8 cellular contexts compared by ENCODE assay signal in the genomic region with DNA sequence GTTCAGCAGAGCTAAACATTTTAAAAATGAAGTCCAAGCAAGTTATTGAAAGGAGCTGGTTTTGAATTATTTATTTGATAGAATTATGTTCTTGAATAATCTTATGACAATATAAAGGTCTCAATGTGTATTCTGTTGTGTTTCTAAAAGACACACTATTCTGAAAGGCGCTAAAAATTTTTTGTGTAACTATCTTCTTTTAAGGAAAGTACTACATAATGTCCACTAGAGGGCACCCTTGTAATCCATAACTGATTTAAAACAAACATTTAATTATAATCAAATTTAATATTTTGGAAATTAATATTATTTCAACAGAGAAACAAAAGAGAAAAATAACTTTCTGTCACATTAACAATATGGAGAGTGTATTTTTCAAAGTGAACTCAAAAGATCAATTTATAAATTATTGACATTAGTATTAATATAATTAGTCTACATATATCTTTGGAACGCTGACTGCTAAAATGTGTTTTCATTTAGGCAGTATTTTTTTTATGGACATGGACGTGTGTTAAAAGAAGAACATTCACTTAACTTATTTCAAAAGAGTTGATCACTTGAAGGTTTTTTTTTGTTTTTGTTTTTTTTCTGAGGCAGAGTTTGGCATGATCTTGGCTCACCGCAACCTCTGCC.
A peak's percentile ranks its signal among the peaks of the same experiment; 100 is the strongest.
DNase-seq lines count a peak whose midpoint lies in the region; ATAC-seq and TF ChIP-seq lines count a peak whose summit lies in the region.

No MANE protein-coding gene starts in this region.

- 68 to 71% (median 69%) methylated on average over 4 of the region's 4 CpGs for WGBS in heart left ventricle, 4 donors

- no peak overlapping the region for H3K27ac ChIP-seq in heart left ventricle

- DNase-seq in heart left ventricle (no peak), left cardiac atrium (no peak), NCI-H1105 (lab: John Stamatoyannopoulos, UW) (peak; percentile 43), amniotic epithelial cell (ENCODE audit: low read depth) (peak; percentile 29), left lobe of liver (ENCODE audit: low spot score) (no peak), epidermal melanocyte (ENCODE audit: insufficient read length, low spot score) (no peak), mucosa of descending colon (no peak), hepatic stellate cell (ENCODE audit: low spot score) (no peak)

- H3K4me1 ChIP-seq in heart left ventricle (no peaks in the 10 kb centered on the region), mucosa of descending colon (ENCODE audit: low read depth) (no peaks in the 10 kb centered on the region)

- no peak for ATAC-seq in heart left ventricle
- ATAC-seq in left cardiac atrium = no peak
- peak; percentile 55 for ATAC-seq in left lobe of liver
- no peak for ATAC-seq in mucosa of descending colon

- H3K4me3 ChIP-seq in heart left ventricle (no peak overlapping the region), mucosa of descending colon (no peak overlapping the region)

- TF ChIP-seq POLR2A in heart left ventricle (IDR thresholded peaks at IDR 0.05) = no peak

- peaks cover 0 to 2% (median 0%) of the 10 kb centered on the region in 9 donors for H3K36me3 ChIP-seq in heart left ventricle
- H3K36me3 ChIP-seq in mucosa of descending colon (ENCODE audit: low read depth) = no peaks in the 10 kb centered on the region

- H3K9me3 ChIP-seq in heart left ventricle (no peaks in the 10 kb centered on the region), mucosa of descending colon (no peaks in the 10 kb centered on the region)

- intact Hi-C loops in heart left ventricle (cut with DNase I) = loop anchor here in 8 of 10 donors (5.0 to 10.0 kb wide), 6 partner anchors 338 to 938 kb away; no protein-coding TSS in a partner anchor
- intact Hi-C loops in left cardiac atrium (cut with DNase I) = loop anchor here (5.0 to 10.0 kb wide), 2 partner anchors 340 to 398 kb away; no protein-coding TSS in a partner anchor
- intact Hi-C loops in mucosa of descending colon (cut with DNase I, micrococcal nuclease) = loop anchor here in 1 of 2 donors (10.0 kb wide), 1 partner anchor 398 kb away; no protein-coding TSS in a partner anchor

- TF ChIP-seq CTCF in heart left ventricle (IDR thresholded peaks at IDR 0.05) (peak; percentile 61 to 88 (median 78)), mucosa of descending colon (IDR thresholded peaks at IDR 0.05) (no peak)

- no peaks in the 10 kb centered on the region for H3K27me3 ChIP-seq in heart left ventricle

Comparison
In these comparisons a context has a peak if more than half of its experiments do, and no peak if none do; other contexts are left out.
1. DNase-seq: peak in NCI-H1105 (single experiment) and amniotic epithelial cell (single experiment); none in heart left ventricle (0 of 5), left cardiac atrium (single experiment), left lobe of liver (single experiment), epidermal melanocyte (single experiment), mucosa of descending colon (0 of 3) and hepatic stellate cell (single experiment).